ENCODE assay signal across 25 cellular contexts in the genomic region with DNA sequence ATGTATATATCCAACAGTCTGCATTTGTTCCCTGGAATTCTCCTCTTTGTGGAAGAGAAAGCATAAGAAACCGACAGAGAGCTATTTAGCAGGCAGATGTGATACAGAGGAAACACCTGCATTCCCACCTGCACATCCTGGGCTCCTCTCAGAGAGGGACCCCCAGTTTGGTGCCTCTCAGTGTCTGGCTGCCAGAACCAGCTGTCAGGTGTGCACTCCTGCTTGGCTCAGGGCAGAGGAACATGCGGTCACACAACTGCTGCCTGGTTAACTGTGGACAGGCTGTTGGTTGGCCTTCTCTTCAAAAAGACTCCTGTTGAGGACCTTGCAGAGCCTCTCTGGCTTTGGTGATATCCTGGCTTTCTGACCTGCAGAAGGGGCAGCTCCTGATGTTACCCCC. TPM values are rescaled to one million over a fixed set of nuclear protein-coding genes. Genes with fewer than 3 reads are reported as not detected.
"Had no signal": no experiment of that assay in that cellular context is flagged by ENCODE, and none has a peak within 500 bp of the region (broad histone marks: within the 10 kb centered on the region; RNA-seq: fewer than 3 reads in every experiment).

No MANE protein-coding gene starts in this region.

- H3K36me3 ChIP-seq: SJCRH30 had no signal

- H3K4me2 ChIP-seq: KMS-11 had no signal

- H3K27ac Mint-ChIP-seq: T-helper 17 cell; T-helper 2 cell treated with Interferon-gamma antibody and Interleukin-4, amounts not matched to agents 5 μg/mL and 100 μg/mL, for 36 hours had no signal

- H3K27ac ChIP-seq: KMS-11, SJCRH30 had no signal

- ATAC-seq: K562, Panc1, PC-3, Right ventricle myocardium inferior, SK-N-SH treated with all-trans-retinoic acid at 6 μM for 48 hours, T-helper 17 cell had no signal

- H3K9ac ChIP-seq: KMS-11 had no signal

- H3K9me3 Mint-ChIP-seq: T-helper 2 cell treated with Interferon-gamma antibody and Interleukin-4, amounts not matched to agents 5 μg/mL and 100 μg/mL, for 36 hours had no signal

- H3K4me3 Mint-ChIP-seq: T-helper 17 cell; T-helper 2 cell treated with Interferon-gamma antibody and Interleukin-4, amounts not matched to agents 5 μg/mL and 100 μg/mL, for 36 hours had no signal

- H3K9me3 ChIP-seq: SJCRH30 had no signal

- H3K4me3 ChIP-seq: K562, SJCRH30 had no signal

- DNase-seq: IMR-90, Kasumi-1, NCI-H1092 treated with DMSO at 0.1 percent for 48 hours, NCI-H1436, NCI-H187, NCI-H2029, NCI-H2081 treated with DMSO at 0.1 percent for 48 hours, NCI-H2171, NCI-H226, NCI-H446, NCI-H510A, NCI-H524 treated with DMSO at 0.1 percent for 48 hours, NCI-H69, NCI-H774, PC-3, SHP77 treated with DMSO at 0.1 percent for 48 hours, SJCRH30, T-helper 1 cell, T-helper 17 cell had no signal

- H3K4me1 ChIP-seq: SJCRH30 had no signal

- H3K27me3 ChIP-seq: SJCRH30 had no signal

RNA-seq across cellular contexts. Expression of gene ITGB6, which starts 54.6 kb away (rescaled TPM):
- total RNA-seq: T-helper 17 cell had no signal
- polyA plus RNA-seq: IMR-90, K562 had no signal
